In the genomic region with DNA sequence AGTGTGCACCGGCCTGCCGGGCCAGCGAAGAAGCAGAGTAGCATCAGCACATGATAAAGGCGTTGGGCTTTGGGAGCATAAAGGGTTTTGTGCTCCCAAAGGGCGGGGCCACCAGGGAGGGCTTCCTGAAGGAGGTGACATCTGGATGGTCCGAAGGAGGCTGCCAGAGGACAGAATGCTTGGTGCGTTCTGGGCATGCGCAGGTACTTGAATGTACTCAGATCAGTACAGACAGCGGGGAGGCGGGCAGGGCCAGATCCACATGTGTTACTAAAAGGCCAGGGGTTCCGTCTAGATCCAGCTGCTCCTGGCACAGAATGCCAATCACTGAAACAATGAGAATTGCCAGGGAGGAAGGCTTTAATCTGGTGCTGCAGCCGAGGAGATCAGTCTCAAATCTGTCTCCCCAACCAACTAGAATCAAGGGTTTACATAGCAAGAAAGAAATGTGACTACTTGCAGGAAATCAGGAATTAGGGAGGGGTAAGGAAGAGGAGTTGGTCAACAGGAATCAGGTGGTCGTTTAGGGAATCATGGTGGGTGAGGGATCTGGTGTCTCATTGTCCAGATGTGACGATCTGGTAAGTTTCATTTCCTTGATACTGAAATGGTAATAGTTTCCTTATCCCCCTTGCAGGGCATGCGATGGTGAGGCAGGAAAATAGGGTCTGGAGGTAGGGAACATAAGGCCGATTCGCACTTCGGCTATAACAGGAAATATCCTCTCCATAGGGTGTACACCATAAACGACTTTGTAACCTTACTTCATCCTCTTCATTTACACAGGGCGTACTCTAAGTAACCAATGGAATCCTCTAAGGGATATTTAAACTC, we compare ENCODE assay signal across 7 cellular contexts.
DNase-seq lines count a peak whose midpoint lies in the region; ATAC-seq lines count a peak whose summit lies in the region.

Gene LRRC34 (minus strand): TSS at position 61 of the 834 bp plus-strand sequence. CDS start 356 bp downstream, outside the sequence.
Gene LRRIQ4 (plus strand): TSS at position 27 of the 834 bp plus-strand sequence. CDS start 9,052 bp downstream, outside the sequence.

- H3K4me1 Mint-ChIP-seq in memory B cell, result peaks cover 25% of the 10 kb centered on the region

- H3K27me3 Mint-ChIP-seq in memory B cell, result no peaks in the 10 kb centered on the region

- peak within 1 kb of the TSS; percentile 87 for H3K4me3 Mint-ChIP-seq in memory B cell

- H3K36me3 Mint-ChIP-seq in memory B cell, result peaks cover 8% of the 10 kb centered on the region

- peak within 1 kb of the TSS; percentile 83 for H3K27ac Mint-ChIP-seq in memory B cell

- peaks cover 5% of the 10 kb centered on the region for H3K9me3 Mint-ChIP-seq in memory B cell

- peak; percentile 57 for DNase-seq in NCI-H2227 treated with DMSO at 0.1 percent for 48 hours (lab: John Stamatoyannopoulos, UW)
- peak; percentile 85 for DNase-seq in activated CD4-positive, alpha-beta T cell treated with anti-CD3 and anti-CD28 coated beads for 48 hours
- peak; percentile 32 for DNase-seq in effector CD8-positive, alpha-beta T cell (lab: John Stamatoyannopoulos, UW)
- DNase-seq in memory B cell (ENCODE audit: low spot score in 2 of 2), result peak in 1 of 2 donors; percentile 38
- peak; percentile 46 for DNase-seq in stimulated activated CD8-positive, alpha-beta memory T cell treated with anti-CD3 and anti-CD28 coated beads, Interleukin-12 subunit alpha, Interleukin-12 subunit beta, amount 100 ng/mL, for 4 hours (ENCODE audit: low read depth)

- ATAC-seq in GM18858 (IDR thresholded peaks at IDR 0.05; ENCODE audit: unreplicated experiment) (peak; percentile 39), HG03066 (IDR thresholded peaks at IDR 0.05; ENCODE audit: low read depth, unreplicated experiment) (peak; percentile 61), memory B cell (ENCODE audit: low read depth) (peak; percentile 24)
